Comparison of ENCODE assay signal across 1 cellular context in genomic region chr22:35620624-35621245, GRCh38.
TF ChIP-seq lines count a peak whose summit lies in the region.

No MANE protein-coding gene starts in this region.

TF ChIP-seq in HEK293, 187 proteins besides CTCF, POLR2A, EP300 and RAD21 (continued from another document):
- TF ChIP-seq, protein P1, sequence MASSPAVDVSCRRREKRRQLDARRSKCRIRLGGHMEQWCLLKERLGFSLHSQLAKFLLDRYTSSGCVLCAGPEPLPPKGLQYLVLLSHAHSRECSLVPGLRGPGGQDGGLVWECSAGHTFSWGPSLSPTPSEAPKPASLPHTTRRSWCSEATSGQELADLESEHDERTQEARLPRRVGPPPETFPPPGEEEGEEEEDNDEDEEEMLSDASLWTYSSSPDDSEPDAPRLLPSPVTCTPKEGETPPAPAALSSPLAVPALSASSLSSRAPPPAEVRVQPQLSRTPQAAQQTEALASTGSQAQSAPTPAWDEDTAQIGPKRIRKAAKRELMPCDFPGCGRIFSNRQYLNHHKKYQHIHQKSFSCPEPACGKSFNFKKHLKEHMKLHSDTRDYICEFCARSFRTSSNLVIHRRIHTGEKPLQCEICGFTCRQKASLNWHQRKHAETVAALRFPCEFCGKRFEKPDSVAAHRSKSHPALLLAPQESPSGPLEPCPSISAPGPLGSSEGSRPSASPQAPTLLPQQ (tag by site-specific recombination; IDR thresholded peaks at IDR 0.05), result no peak
- no peak for TF ChIP-seq ZNF514 (tag by site-specific recombination; IDR thresholded peaks at IDR 0.05)
- TF ChIP-seq MYNN (tag by site-specific recombination; IDR thresholded peaks at IDR 0.05; ENCODE audit: borderline replicate concordance), result peak; percentile 73; the same call in 1 of the 2 replicates
- TF ChIP-seq ZNF558 (tag by site-specific recombination; IDR thresholded peaks at IDR 0.05), result no peak
- no peak for TF ChIP-seq ZNF747 (tag by site-specific recombination; IDR thresholded peaks at IDR 0.05)
TF ChIP-seq in HEK293: peak in this region for 4.
